ENCODE assay signal across 13 cellular contexts in the genomic region with DNA sequence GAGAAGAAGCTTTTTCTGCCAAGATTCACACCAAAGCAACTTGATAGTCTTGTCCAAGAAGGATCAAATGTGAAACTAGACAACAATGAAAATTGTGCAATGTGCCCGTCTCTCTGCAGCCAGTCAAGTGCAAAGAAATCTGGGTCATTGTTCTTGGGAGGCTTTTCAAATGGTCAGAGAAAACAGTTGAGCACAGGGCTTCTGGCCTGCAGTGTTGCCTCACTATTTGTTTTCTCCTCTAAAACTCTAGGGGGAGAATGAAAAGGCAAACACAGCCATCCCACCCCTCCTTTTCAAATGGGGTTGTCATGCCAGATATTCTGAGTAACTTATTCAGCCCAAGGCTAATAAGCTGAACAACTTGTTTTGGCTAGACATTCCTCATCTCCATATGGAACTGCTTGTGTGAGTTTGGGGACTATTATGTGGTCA.
DNase-seq lines count a peak whose midpoint lies in the region; ATAC-seq and TF ChIP-seq lines count a peak whose summit lies in the region.
"Had no signal": no experiment of that assay in that cellular context is flagged by ENCODE, and none has a peak within 500 bp of the region (broad histone marks: within the 10 kb centered on the region; RNA-seq: fewer than 3 reads in every experiment).

No MANE protein-coding gene starts in this region.

- peaks cover 40% of the 10 kb centered on the region for H3K4me1 Mint-ChIP-seq in osteocyte (ENCODE audit: unreplicated experiment)
- H3K4me1 Mint-ChIP-seq: natural killer cell had no signal

- peaks cover 7% of the 10 kb centered on the region for H3K36me3 Mint-ChIP-seq in osteocyte (ENCODE audit: unreplicated experiment)
- H3K36me3 Mint-ChIP-seq: natural killer cell had no signal

- ATAC-seq in Right ventricle myocardium superior (ENCODE audit: poor library complexity), result peak; percentile 94
- ATAC-seq in HG03378 (IDR thresholded peaks at IDR 0.05; ENCODE audit: unreplicated experiment), result no peak
- ATAC-seq in GM19463 (IDR thresholded peaks at IDR 0.05; ENCODE audit: unreplicated experiment), result no peak
- ATAC-seq in HG03460 (IDR thresholded peaks at IDR 0.05; ENCODE audit: unreplicated experiment), result no peak
- ATAC-seq: natural killer cell; stimulated activated naive CD8-positive, alpha-beta T cell treated with anti-CD3 and anti-CD28 coated beads, Interleukin-15, Interleukin-2, amounts not matched to agents 100 U/mL and 50 U/mL, for 24 hours had no signal

- H3K27ac Mint-ChIP-seq in osteocyte (ENCODE audit: unreplicated experiment), result peak overlapping the region; percentile 90
- H3K27ac Mint-ChIP-seq: natural killer cell had no signal

- no peaks in the 10 kb centered on the region for H3K27me3 Mint-ChIP-seq in osteocyte (ENCODE audit: unreplicated experiment)

- H3K9me3 Mint-ChIP-seq in osteocyte (ENCODE audit: unreplicated experiment), result peaks cover 8% of the 10 kb centered on the region

- TF ChIP-seq CTCF in osteocyte (IDR thresholded peaks at IDR 0.05), result peak; percentile 49

- H3K4me3 Mint-ChIP-seq in osteocyte (ENCODE audit: unreplicated experiment), result peak overlapping the region; percentile 44
- H3K4me3 Mint-ChIP-seq: natural killer cell had no signal

- peak; percentile 74 for DNase-seq in EH (ENCODE audit: low read depth)
- peak; percentile 67 for DNase-seq in astrocyte of the hippocampus (ENCODE audit: low read depth, low spot score)
- peak; percentile 35 for DNase-seq in Right ventricle myocardium superior
- DNase-seq in osteocyte (ENCODE audit: extremely low spot score, unreplicated experiment), result no peak
- no peak for DNase-seq in NCI-H1092 (lab: John Stamatoyannopoulos, UW)
- DNase-seq: brain microvascular endothelial cell; natural killer cell; NCI-H1436 treated with DMSO at 0.1 percent for 48 hours; stimulated activated naive CD8-positive, alpha-beta T cell treated with anti-CD3 and anti-CD28 coated beads, Interleukin-15, Interleukin-2, amounts not matched to agents 100 U/mL and 50 U/mL, for 24 hours; T1000 had no signal

- intact Hi-C loops in Right ventricle myocardium superior (cut with DNase I), result no loop called here

Comparison
In these comparisons a context has a peak if more than half of its experiments do, and no peak if none do; other contexts are left out.
1. DNase-seq: peak in EH (single experiment), astrocyte of the hippocampus (single experiment) and Right ventricle myocardium superior (single experiment); none in osteocyte (single experiment) and NCI-H1092 (single experiment).